In the genomic region with DNA sequence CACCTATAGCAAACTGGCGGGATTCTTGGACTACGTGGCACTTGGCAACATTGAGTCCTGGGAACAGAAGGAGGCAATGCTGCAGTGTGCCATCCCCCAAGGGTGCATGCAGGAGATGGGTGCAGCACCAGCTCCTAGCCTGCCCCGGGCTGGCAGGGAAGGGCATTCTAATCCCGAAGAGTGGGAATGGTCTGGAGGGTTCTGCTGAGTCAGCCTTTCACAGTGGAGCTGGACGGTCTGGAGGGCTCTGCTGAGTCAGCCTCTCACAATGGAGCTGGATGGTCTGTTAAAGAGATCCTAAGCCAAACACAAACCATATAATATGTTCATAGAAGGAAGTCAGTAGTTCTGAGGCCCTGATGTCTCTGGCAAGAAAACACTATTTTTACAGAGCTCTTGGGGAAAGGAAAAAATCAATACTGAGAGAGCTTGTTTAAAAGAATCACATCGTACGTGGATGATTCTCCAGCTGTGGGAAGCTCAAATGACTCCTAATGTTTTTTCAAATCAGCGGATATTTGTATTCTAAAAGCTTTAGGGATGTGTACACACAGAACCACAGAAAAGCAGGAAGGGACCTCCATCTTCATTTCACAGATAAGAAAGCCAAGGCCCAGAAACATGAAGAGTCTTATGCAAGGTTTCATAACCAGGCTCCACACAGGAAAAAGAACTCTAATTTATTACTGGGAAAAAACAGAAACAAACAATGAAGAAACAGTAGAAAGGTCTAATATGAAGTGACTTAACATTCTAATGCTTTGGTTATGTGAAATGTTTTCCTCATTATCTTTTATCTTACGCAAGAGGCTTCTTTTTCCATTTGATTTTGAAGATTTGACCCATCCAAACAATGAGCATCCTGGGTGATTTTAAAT, we compare ENCODE assay signal across 1 cellular context.
TF ChIP-seq lines count a peak whose summit lies in the region.

No MANE protein-coding gene starts in this region.

TF ChIP-seq in H1, 55 proteins besides CTCF, POLR2A, EP300 and RAD21:
- TF ChIP-seq BACH1 (IDR thresholded peaks at IDR 0.05; ENCODE audit: low read length) (peak; percentile 98), BRCA1 (IDR thresholded peaks at IDR 0.05; ENCODE audit: low read depth, low read length) (no peak), KDM1A (IDR thresholded peaks at IDR 0.05; ENCODE audit: borderline replicate concordance, low read length) (no peak), TBP (IDR thresholded peaks at IDR 0.05; ENCODE audit: low read depth, low read length) (no peak), ATF2 (IDR thresholded peaks at IDR 0.05; ENCODE audit: low read length) (no peak), MAFK (IDR thresholded peaks at IDR 0.05; ENCODE audit: low read depth, low read length) (peak; percentile 98)
